In genomic region chr18:76348267-76349066, GRCh38 we compare ENCODE assay signal across 9 cellular contexts.
A peak's percentile ranks its signal among the peaks of the same experiment; 100 is the strongest.
DNase-seq lines count a peak whose midpoint lies in the region; ATAC-seq and TF ChIP-seq lines count a peak whose summit lies in the region.
"Had no signal": no experiment of that assay in that cellular context is flagged by ENCODE, and none has a peak within 500 bp of the region (broad histone marks: within the 10 kb centered on the region; RNA-seq: fewer than 3 reads in every experiment).

No MANE protein-coding gene starts in this region.

- H3K9me3 ChIP-seq in PC-3 (ENCODE audit: low read length) (no peaks in the 10 kb centered on the region), hepatocyte (ENCODE audit: low read depth) (no peaks in the 10 kb centered on the region), stomach (no peaks in the 10 kb centered on the region)

- H3K79me2 ChIP-seq in PC-3 (ENCODE audit: low read length) (no peaks in the 10 kb centered on the region), hepatocyte (no peaks in the 10 kb centered on the region)

- H3F3A ChIP-seq in PC-3 (ENCODE audit: low read length, unreplicated experiment): no peaks in the 10 kb centered on the region

- H3K4me3 ChIP-seq in PC-3 (ENCODE audit: low read length): peak overlapping the region; percentile 58
- no peak overlapping the region for H3K4me3 ChIP-seq in hepatocyte
- peak overlapping the region; percentile 22 to 32 (median 30) for H3K4me3 ChIP-seq in stomach

- H2AFZ ChIP-seq in PC-3 (ENCODE audit: low read length): peak overlapping the region; percentile 73
- H2AFZ ChIP-seq in hepatocyte: no peak overlapping the region

- intact Hi-C loops in PC-3 (cut with micrococcal nuclease): loop anchor here (5.0 to 10.0 kb wide), 2 partner anchors 1696 to 1724 kb away; no protein-coding TSS in a partner anchor
- intact Hi-C loops in stomach (cut with DNase I; ENCODE audit: low total_unique reads): no loop called here

- H3K4me2 ChIP-seq in PC-3 (ENCODE audit: low read length) (peak overlapping the region; percentile 77), hepatocyte (peak overlapping the region; percentile 73)

- H3K27me3 ChIP-seq in PC-3 (ENCODE audit: low read length) (0 out of 2 replicates have a peak, but pooled peaks cover 13% of the 10 kb centered on the region), hepatocyte (no peaks in the 10 kb centered on the region), stomach (no peaks in the 10 kb centered on the region)

- TF ChIP-seq POLR2A in stomach (IDR thresholded peaks at IDR 0.05): no peak

- no peaks in the 10 kb centered on the region for H3K9me2 ChIP-seq in PC-3 (replicated peaks; ENCODE audit: low read length)
- H3K9me2 ChIP-seq in hepatocyte (replicated peaks; ENCODE audit: insufficient read depth): no peaks in the 10 kb centered on the region

- no peak overlapping the region for H3K9ac ChIP-seq in PC-3 (ENCODE audit: low read length)

- H3K27ac ChIP-seq in PC-3 (ENCODE audit: low read length) (no peak overlapping the region), hepatocyte (no peak overlapping the region), stomach (no peak overlapping the region)
- H3K27ac ChIP-seq: spleen had no signal

- CTCF ChIA-PET in PC-3 (lab: Charles Lee): no interaction called here

- no peak for TF ChIP-seq CTCF in PC-3 (conservative IDR thresholded peaks at IDR 0.05; ENCODE audit: low read depth, low read length)
- no peak for TF ChIP-seq CTCF in hepatocyte (IDR thresholded peaks at IDR 0.05; ENCODE audit: poor library complexity)
- no peak for TF ChIP-seq CTCF in stomach (IDR thresholded peaks at IDR 0.05)

- DNase-seq in NCI-H1436 (lab: John Stamatoyannopoulos, UW): peak; percentile 45
- no peak for DNase-seq in NCI-H1436 treated with DMSO at 0.1 percent for 48 hours (lab: John Stamatoyannopoulos, UW)
- peak; percentile 8 for DNase-seq in PC-3
- no peak for DNase-seq in hepatocyte (ENCODE audit: low spot score)
- peak; percentile 65 for DNase-seq in stomach
- no peak for DNase-seq in stimulated activated naive CD4-positive, alpha-beta T cell treated with Interleukin-2 at 50 U/mL for 16 hours (lab: John Stamatoyannopoulos, UW)
- no peak for DNase-seq in stimulated activated CD8-positive, alpha-beta memory T cell treated with anti-CD3 and anti-CD28 coated beads, Interleukin-4, amount 100 ng/mL, for 48 hours
- DNase-seq: spleen had no signal

- no TSS peak for BruUV-seq in PC-3 (replicated peaks; lab: Mats Ljungman, UMichigan)

- POLR2A ChIA-PET in PC-3 (lab: Charles Lee; ENCODE audit: unreplicated experiment): no interaction called here

- TF ChIP-seq EP300 in stomach (IDR thresholded peaks at IDR 0.05): no peak

- H4K20me1 ChIP-seq in PC-3 (ENCODE audit: low read length): no peaks in the 10 kb centered on the region
- no peaks in the 10 kb centered on the region for H4K20me1 ChIP-seq in hepatocyte (ENCODE audit: insufficient read depth, poor library complexity, severe bottlenecking)

- WGBS in hepatocyte (ENCODE audit: low lambda C conversion rate, missing lambda C conversion rate): 68% methylated on average over 27 of the region's 27 CpGs
- 34 to 74% (median 42%) methylated on average over 21 to 27 of the region's 27 CpGs for WGBS in stomach, 5 donors

- H3K4me1 ChIP-seq in PC-3 (ENCODE audit: insufficient read depth, low read length) (peaks cover 4% of the 10 kb centered on the region; the same call in 1 of the 2 replicates), hepatocyte (ENCODE audit: insufficient read depth) (peaks cover 6% of the 10 kb centered on the region), stomach (peaks cover 15 to 35% (median 24%) of the 10 kb centered on the region in 4 donors)

- peak; percentile 45 for ATAC-seq in PC-3
- ATAC-seq in HG02642 (IDR thresholded peaks at IDR 0.05; ENCODE audit: poor library complexity, unreplicated experiment): no peak

- H3K36me3 ChIP-seq in PC-3 (ENCODE audit: low read depth, low read length) (no peaks in the 10 kb centered on the region), hepatocyte (replicated peaks; ENCODE audit: insufficient read depth, low read depth) (no peaks in the 10 kb centered on the region), stomach (no peaks in the 10 kb centered on the region)
- H3K36me3 ChIP-seq: spleen had no signal

Comparison
In these comparisons a context has a peak if more than half of its experiments do, and no peak if none do; other contexts are left out.
1. DNase-seq: peak in NCI-H1436 (single experiment), PC-3 (single experiment) and stomach (single experiment); none in NCI-H1436 treated with DMSO at 0.1 percent for 48 hours (single experiment), hepatocyte (single experiment), stimulated activated naive CD4-positive, alpha-beta T cell treated with Interleukin-2 at 50 U/mL for 16 hours (single experiment) and stimulated activated CD8-positive, alpha-beta memory T cell treated with anti-CD3 and anti-CD28 coated beads, Interleukin-4, amount 100 ng/mL, for 48 hours (single experiment).